In the genomic region with DNA sequence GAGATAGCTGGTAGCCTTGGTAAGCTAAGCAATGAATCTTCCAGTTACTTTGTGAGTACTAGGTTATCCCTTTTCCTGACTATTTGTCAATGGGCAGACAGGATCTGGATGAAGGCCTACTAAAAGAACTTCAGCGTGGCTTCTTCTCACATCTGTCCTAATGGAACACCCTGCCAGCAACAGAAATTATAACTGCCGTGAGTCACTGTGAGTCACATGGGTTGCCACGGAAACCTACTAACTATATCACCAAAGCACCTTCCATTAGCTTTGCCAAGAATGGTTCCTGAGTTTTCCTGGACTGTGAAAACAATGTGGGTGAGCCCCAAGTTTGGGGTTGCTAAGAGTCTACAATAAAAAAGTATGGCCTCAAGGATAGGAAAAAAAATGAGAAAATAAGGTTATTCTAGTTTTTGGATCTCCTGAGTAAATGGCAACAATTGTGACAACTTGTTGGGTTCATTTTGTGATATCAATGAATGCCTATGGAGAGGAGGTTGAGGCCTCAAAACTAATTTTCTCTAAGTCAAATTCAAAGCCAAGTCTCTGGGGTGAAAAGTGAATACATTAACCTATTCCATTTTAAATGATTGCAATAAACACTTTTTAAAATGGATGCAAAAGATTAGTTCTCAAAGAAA, we compare ENCODE assay signal across 8 cellular contexts.
DNase-seq lines count a peak whose midpoint lies in the region; ATAC-seq and TF ChIP-seq lines count a peak whose summit lies in the region.

No MANE protein-coding gene starts in this region.

- H3K27me3 ChIP-seq in right cardiac atrium (ENCODE audit: control insufficient read depth, insufficient read depth): no peaks in the 10 kb centered on the region

- 38% methylated on average over 3 of the region's 3 CpGs for WGBS in right cardiac atrium

- H3K4me3 ChIP-seq in AG09309 (ENCODE audit: control insufficient read depth, low read depth, low read length) (no peak overlapping the region), LNCaP clone FGC (ENCODE audit: low read depth, low read length) (no peak overlapping the region), right cardiac atrium (ENCODE audit: low read length) (no peak overlapping the region)

- H3K27ac ChIP-seq in right cardiac atrium (ENCODE audit: low read length): no peak overlapping the region

- no peak overlapping the region for H3K4me3 Mint-ChIP-seq in activated T-cell treated with anti-CD3 and anti-CD28 coated beads, Interleukin-2, amount 50 U/mL, for 4 hours

- peak; percentile 78 for DNase-seq in AG09309 (ENCODE audit: low read depth)
- DNase-seq in LNCaP clone FGC (ENCODE audit: low read depth): peak; percentile 31
- peak; percentile 46 for DNase-seq in activated T-cell treated with anti-CD3 and anti-CD28 coated beads, Interleukin-2, amount 50 U/mL, for 4 hours
- DNase-seq in right cardiac atrium: peak in 1 of 3 donors; percentile 51
- DNase-seq in stimulated activated CD4-positive, alpha-beta T cell treated with anti-CD3 and anti-CD28 coated beads, Interleukin-4, amount 100 ng/mL, for 48 hours (ENCODE audit: low read depth in 2 of 2): peak; percentile 33 to 62
- DNase-seq in NCI-H345 (lab: John Stamatoyannopoulos, UW): no peak
- DNase-seq in globus pallidus (ENCODE audit: low spot score): no peak

- peak; percentile 85 to 90 for ATAC-seq in activated T-cell treated with anti-CD3 and anti-CD28 coated beads, Interleukin-2, amount 50 U/mL, for 4 hours
- ATAC-seq in right cardiac atrium (peak; percentile 43 to 95), GM21423 (IDR thresholded peaks at IDR 0.05; ENCODE audit: unreplicated experiment) (no peak)

- TF ChIP-seq CTCF in AG09309 (IDR thresholded peaks at IDR 0.05; ENCODE audit: control insufficient read depth, insufficient read depth, low read depth, low read length, missing control alignments): no peak
- TF ChIP-seq CTCF in LNCaP clone FGC (IDR thresholded peaks at IDR 0.05; ENCODE audit: control insufficient read depth, extremely low read depth, insufficient read depth): no peak

- H3K4me1 Mint-ChIP-seq in activated T-cell treated with anti-CD3 and anti-CD28 coated beads, Interleukin-2, amount 50 U/mL, for 4 hours (ENCODE audit: low read depth): peaks cover 10% of the 10 kb centered on the region

- peaks cover 27% of the 10 kb centered on the region for H3K36me3 Mint-ChIP-seq in activated T-cell treated with anti-CD3 and anti-CD28 coated beads, Interleukin-2, amount 50 U/mL, for 4 hours (ENCODE audit: insufficient read depth)

- no peaks in the 10 kb centered on the region for H3K9me3 Mint-ChIP-seq in activated T-cell treated with anti-CD3 and anti-CD28 coated beads, Interleukin-2, amount 50 U/mL, for 4 hours

- H3K4me1 ChIP-seq in right cardiac atrium (ENCODE audit: control insufficient read depth, insufficient read depth, low read length): no peaks in the 10 kb centered on the region

- no peaks in the 10 kb centered on the region for H3K27me3 Mint-ChIP-seq in activated T-cell treated with anti-CD3 and anti-CD28 coated beads, Interleukin-2, amount 50 U/mL, for 4 hours (ENCODE audit: low read depth)

- intact Hi-C loops in right cardiac atrium (cut with DNase I): no loop called here

- no peaks in the 10 kb centered on the region for H3K9me3 ChIP-seq in right cardiac atrium (ENCODE audit: control insufficient read depth, low read length)

Comparison
In these comparisons a context has a peak if more than half of its experiments do, and no peak if none do; other contexts are left out.
1. DNase-seq: peak in AG09309 (single experiment), LNCaP clone FGC (single experiment), activated T-cell treated with anti-CD3 and anti-CD28 coated beads, Interleukin-2, amount 50 U/mL, for 4 hours (single experiment) and stimulated activated CD4-positive, alpha-beta T cell treated with anti-CD3 and anti-CD28 coated beads, Interleukin-4, amount 100 ng/mL, for 48 hours (2 of 2); none in NCI-H345 (single experiment) and globus pallidus (single experiment).